In the genomic region with DNA sequence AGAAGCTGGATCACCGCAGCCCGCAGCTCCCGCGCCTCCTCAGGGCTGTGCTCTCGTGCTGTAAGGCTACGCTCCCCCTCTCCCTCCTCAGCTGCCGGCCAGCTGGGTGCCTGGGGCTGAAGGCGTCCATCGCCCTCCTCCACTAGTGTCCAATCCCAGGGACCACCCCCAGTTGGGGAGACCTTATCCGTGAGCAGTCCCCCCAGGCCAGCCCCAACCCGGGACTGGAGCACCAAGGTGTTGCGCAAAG, we compare ENCODE assay signal across 10 cellular contexts. TPM values are rescaled to one million over a fixed set of nuclear protein-coding genes. Genes with fewer than 3 reads are reported as not detected.
A peak's percentile ranks its signal among the peaks of the same experiment; 100 is the strongest.
DNase-seq lines count a peak whose midpoint lies in the region; ATAC-seq and TF ChIP-seq lines count a peak whose summit lies in the region.
"Had no signal": no experiment of that assay in that cellular context is flagged by ENCODE, and none has a peak within 500 bp of the region (broad histone marks: within the 10 kb centered on the region; RNA-seq: fewer than 3 reads in every experiment).

No MANE protein-coding gene starts in this region.

- H2BK12ac ChIP-seq in H9 (ENCODE audit: insufficient read length, low read depth, low read length), result no peak overlapping the region

- no peaks in the 10 kb centered on the region for H3K79me1 ChIP-seq in H9 (ENCODE audit: insufficient read depth, low read depth, low read length, poor library complexity, severe bottlenecking)

- H3K18ac ChIP-seq in H9 (ENCODE audit: insufficient read length, low read depth, low read length), result no peak overlapping the region

- no peak overlapping the region for H2BK5ac ChIP-seq in H9 (ENCODE audit: insufficient read length, low read length)

- CTCF ChIA-PET in activated B cell treated with CpG ODN at 0.5 μM for 24 hours (lab: Charles Lee), result interaction anchor here (0.8 to 4.9 kb wide), 20 partner anchors 9 to 243 kb away, joined by 3 to 62 read pairs (median 5); a partner anchor contains a TSS

- H3K4me1 Mint-ChIP-seq in H9 (peaks cover 10 to 13% of the 10 kb centered on the region in 2 experiments), activated B cell treated with CpG ODN at 0.5 μM for 24 hours (peaks cover 13% of the 10 kb centered on the region)
- peaks cover 39% of the 10 kb centered on the region for H3K4me1 Mint-ChIP-seq in stimulated activated effector memory CD8-positive, alpha-beta T cell treated with anti-CD3 and anti-CD28 coated beads, Interleukin-12 subunit alpha, Interleukin-12 subunit beta, amount 100 ng/mL, for 72 hours

- ATAC-seq in activated B cell treated with CpG ODN at 0.5 μM for 24 hours (ENCODE audit: low read depth) (no peak), HG03469 (IDR thresholded peaks at IDR 0.05; ENCODE audit: unreplicated experiment) (no peak), HG03139 (IDR thresholded peaks at IDR 0.05; ENCODE audit: unreplicated experiment) (no peak), HG02798 (IDR thresholded peaks at IDR 0.05; ENCODE audit: poor library complexity, unreplicated experiment) (no peak)
- no peak for ATAC-seq in stimulated activated effector memory CD8-positive, alpha-beta T cell treated with anti-CD3 and anti-CD28 coated beads, Interleukin-12 subunit alpha, Interleukin-12 subunit beta, amount 100 ng/mL, for 72 hours

- no peak overlapping the region; the same call in 1 of the 2 replicates for H3K14ac ChIP-seq in H9 (ENCODE audit: insufficient read depth, low read length)

- no peak overlapping the region for H2AK5ac ChIP-seq in H9 (ENCODE audit: insufficient read length, low read length)

- DNase-seq in H9 (no peak), activated B cell treated with CpG ODN at 0.5 μM for 24 hours (no peak), hepatocyte (ENCODE audit: low spot score) (no peak), medulla oblongata (ENCODE audit: extremely low spot score) (no peak)
- DNase-seq in stimulated activated effector memory CD8-positive, alpha-beta T cell treated with anti-CD3 and anti-CD28 coated beads, Interleukin-12 subunit alpha, Interleukin-12 subunit beta, amount 100 ng/mL, for 72 hours (ENCODE audit: low spot score in 2 of 2), result no peak

- no peak overlapping the region for H3T11ph ChIP-seq in H9 (ENCODE audit: low read length)

- peak overlapping the region; percentile 12 to 80; a peak in 3 of 5 replicates for H3K4me3 Mint-ChIP-seq in H9
- H3K4me3 Mint-ChIP-seq in activated B cell treated with CpG ODN at 0.5 μM for 24 hours, result peak overlapping the region; percentile 44
- peak overlapping the region; percentile 85 for H3K4me3 Mint-ChIP-seq in stimulated activated effector memory CD8-positive, alpha-beta T cell treated with anti-CD3 and anti-CD28 coated beads, Interleukin-12 subunit alpha, Interleukin-12 subunit beta, amount 100 ng/mL, for 72 hours

- H3K56ac ChIP-seq in H9 (ENCODE audit: insufficient read length, low read depth, low read length), result no peak overlapping the region

- intact Hi-C loops in activated B cell treated with CpG ODN at 0.5 μM for 24 hours (cut with micrococcal nuclease), result no loop called here

- H2BK120ac ChIP-seq in H9 (ENCODE audit: low read depth, low read length, poor library complexity, severe bottlenecking), result no peak overlapping the region

- H3K9me2 ChIP-seq in hepatocyte (replicated peaks; ENCODE audit: insufficient read depth), result no peaks in the 10 kb centered on the region

- no peak overlapping the region for H3K4ac ChIP-seq in H9 (ENCODE audit: low read depth, low read length)

- H3K27me3 Mint-ChIP-seq in H9 (ENCODE audit: low read depth) (peaks cover 29% of the 10 kb centered on the region), activated B cell treated with CpG ODN at 0.5 μM for 24 hours (no peaks in the 10 kb centered on the region)

- H3K27ac ChIP-seq in H9 (ENCODE audit: insufficient read length, low read depth, low read length), result no peak overlapping the region
- H3K27ac ChIP-seq in hepatocyte, result peak overlapping the region; percentile 48

- H3K9me3 ChIP-seq in H9 (ENCODE audit: control insufficient read depth, low read depth, low read length), result no peaks in the 10 kb centered on the region
- no peaks in the 10 kb centered on the region for H3K9me3 ChIP-seq in hepatocyte (ENCODE audit: low read depth)

- no peaks in the 10 kb centered on the region for H3K36me3 ChIP-seq in hepatocyte (replicated peaks; ENCODE audit: insufficient read depth, low read depth)

- H3K27ac Mint-ChIP-seq in H9 (no peak overlapping the region), activated B cell treated with CpG ODN at 0.5 μM for 24 hours (no peak overlapping the region)
- peak overlapping the region; percentile 93 for H3K27ac Mint-ChIP-seq in stimulated activated effector memory CD8-positive, alpha-beta T cell treated with anti-CD3 and anti-CD28 coated beads, Interleukin-12 subunit alpha, Interleukin-12 subunit beta, amount 100 ng/mL, for 72 hours

- H2AFZ ChIP-seq in H9 (ENCODE audit: low read length), result no peak overlapping the region
- H2AFZ ChIP-seq in hepatocyte, result no peak overlapping the region

- H2BK20ac ChIP-seq in H9 (ENCODE audit: low read depth, low read length, poor library complexity, severe bottlenecking), result no peak overlapping the region

- POLR2A ChIA-PET in activated B cell treated with CpG ODN at 0.5 μM for 24 hours (lab: Charles Lee), result interaction anchor here (0.6 to 2.9 kb wide), 14 partner anchors 9 to 233 kb away, joined by 3 to 46 read pairs (median 6); a partner anchor contains a TSS

- peaks cover 0 to 2% of the 10 kb centered on the region in 2 experiments; a peak in 1 of 5 replicates for H3K9me3 Mint-ChIP-seq in H9
- no peaks in the 10 kb centered on the region for H3K9me3 Mint-ChIP-seq in activated B cell treated with CpG ODN at 0.5 μM for 24 hours
- H3K9me3 Mint-ChIP-seq in stimulated activated effector memory CD8-positive, alpha-beta T cell treated with anti-CD3 and anti-CD28 coated beads, Interleukin-12 subunit alpha, Interleukin-12 subunit beta, amount 100 ng/mL, for 72 hours, result no peaks in the 10 kb centered on the region

- no peak overlapping the region for H3K9ac ChIP-seq in H9 (ENCODE audit: extremely low read depth, insufficient read length, low read length)

- H3K23ac ChIP-seq in H9 (ENCODE audit: insufficient read length, low read depth, low read length), result no peak overlapping the region

- peaks cover 10% of the 10 kb centered on the region for H3K23me2 ChIP-seq in H9 (ENCODE audit: insufficient read length, low read depth, low read length, poor library complexity, severe bottlenecking)

- H3K36me3 Mint-ChIP-seq in H9 (ENCODE audit: insufficient read depth in 1 of 3, low read depth in 3 of 3) (peaks cover 0 to 18% (median 8%) of the 10 kb centered on the region in 3 experiments; a peak in 4 of 7 replicates), activated B cell treated with CpG ODN at 0.5 μM for 24 hours (ENCODE audit: low read depth) (peaks cover 16% of the 10 kb centered on the region)
- peaks cover 21% of the 10 kb centered on the region for H3K36me3 Mint-ChIP-seq in stimulated activated effector memory CD8-positive, alpha-beta T cell treated with anti-CD3 and anti-CD28 coated beads, Interleukin-12 subunit alpha, Interleukin-12 subunit beta, amount 100 ng/mL, for 72 hours

- H3K4me3 ChIP-seq in hepatocyte, result peak overlapping the region; percentile 98

- no peak overlapping the region for H4K8ac ChIP-seq in H9 (replicated peaks; ENCODE audit: insufficient read length, low read depth, low read length)

- H3K4me1 ChIP-seq in H9 (ENCODE audit: insufficient read depth, low read length) (no peaks in the 10 kb centered on the region), hepatocyte (ENCODE audit: insufficient read depth) (peaks cover 21% of the 10 kb centered on the region)

- H4K5ac ChIP-seq in H9 (ENCODE audit: insufficient read length, low read depth, low read length), result no peak overlapping the region

- no CpG with 5 or more reads among the region's 12 CpGs for WGBS in H9 (ENCODE audit: extremely low coverage, insufficient read length, low lambda C conversion rate)
- 84% methylated on average over 12 of the region's 12 CpGs for WGBS in hepatocyte (ENCODE audit: low lambda C conversion rate, missing lambda C conversion rate)

- H4K91ac ChIP-seq in H9 (ENCODE audit: insufficient read length, low read depth, low read length), result no peak overlapping the region

- H4K20me1 ChIP-seq in H9 (ENCODE audit: control insufficient read depth, insufficient read depth, insufficient read length) (no peaks in the 10 kb centered on the region), hepatocyte (ENCODE audit: insufficient read depth, poor library complexity, severe bottlenecking) (peaks cover 12% of the 10 kb centered on the region)

- H3K27me3 ChIP-seq in H9 (ENCODE audit: insufficient read depth, low read length), result peaks cover 2% of the 10 kb centered on the region; the same call in 1 of the 2 replicates
- no peaks in the 10 kb centered on the region for H3K27me3 ChIP-seq in hepatocyte

- H3K4me2 ChIP-seq in H9 (ENCODE audit: insufficient read depth, insufficient read length, low read length) (peak overlapping the region; percentile 9), hepatocyte (peak overlapping the region; percentile 98)

- no peaks in the 10 kb centered on the region for H3K79me2 ChIP-seq in H9 (ENCODE audit: insufficient read depth, low read length)
- peaks cover 35% of the 10 kb centered on the region for H3K79me2 ChIP-seq in hepatocyte

- TF ChIP-seq CTCF in H9 (conservative IDR thresholded peaks at IDR 0.05) (no peak), activated B cell treated with CpG ODN at 0.5 μM for 24 hours (IDR thresholded peaks at IDR 0.05) (no peak), hepatocyte (IDR thresholded peaks at IDR 0.05; ENCODE audit: poor library complexity) (no peak)

- H2BK15ac ChIP-seq in H9 (ENCODE audit: low read depth, low read length), result no peak overlapping the region

RNA-seq across cellular contexts. Expression of a gene that starts 1.2 kb away (rescaled TPM):
- total RNA-seq in H9 (2021), result 9.4 and 9.6 TPM in 2 replicates
- total RNA-seq in activated B cell treated with CpG ODN at 0.5 μM for 24 hours, result 17.4 and 20.9 TPM in 2 replicates
- total RNA-seq in hepatocyte, result 19.5 and 20.9 TPM in 2 replicates
- polyA plus RNA-seq in hepatocyte, result 24.8 and 27.1 TPM in 2 replicates

RNA-seq across cellular contexts. Expression of a gene that starts 7.3 kb away (rescaled TPM):
- 5.1 and 5.7 TPM in 2 replicates for total RNA-seq in H9 (2021)
- total RNA-seq in activated B cell treated with CpG ODN at 0.5 μM for 24 hours, result 0.09 and 0.29 TPM in 2 replicates
- 26.0 and 26.3 TPM in 2 replicates for total RNA-seq in hepatocyte
- polyA plus RNA-seq in hepatocyte, result 20.6 and 20.8 TPM in 2 replicates
- total RNA-seq: glomerular endothelial cell, RPMI7951 had no signal

RNA-seq across cellular contexts. Expression of a gene that starts 54.2 kb away (rescaled TPM):
- total RNA-seq in H9 (2021) (0.88 and 1.2 TPM in 2 replicates), activated B cell treated with CpG ODN at 0.5 μM for 24 hours (0.37 and 1.0 TPM in 2 replicates), hepatocyte (2.3 and 2.9 TPM in 2 replicates)
- polyA plus RNA-seq in hepatocyte, result 5.1 and 6.0 TPM in 2 replicates
- total RNA-seq: glomerular endothelial cell, RPMI7951 had no signal

RNA-seq across cellular contexts. Expression of a gene that starts 59.0 kb away (rescaled TPM):
- total RNA-seq in H9 (2021) (53.8 and 57.7 TPM in 2 replicates), activated B cell treated with CpG ODN at 0.5 μM for 24 hours (85.3 and 91.4 TPM in 2 replicates), hepatocyte (26.4 and 44.4 TPM in 2 replicates)
- 68.6 and 78.7 TPM in 2 replicates for polyA plus RNA-seq in hepatocyte
